Comparison of ENCODE assay signal across 20 cellular contexts in genomic region chr2:144776766-144777165, GRCh38.
DNase-seq lines count a peak whose midpoint lies in the region; ATAC-seq and TF ChIP-seq lines count a peak whose summit lies in the region.
"Had no signal": no experiment of that assay in that cellular context is flagged by ENCODE, and none has a peak within 500 bp of the region (broad histone marks: within the 10 kb centered on the region; RNA-seq: fewer than 3 reads in every experiment).

No MANE protein-coding gene starts in this region.

- H3K4me1 ChIP-seq in IMR-90 (ENCODE audit: control insufficient read depth, insufficient read depth, low read length) = no peaks in the 10 kb centered on the region

- no peaks in the 10 kb centered on the region for H3K9me3 ChIP-seq in IMR-90 (ENCODE audit: control insufficient read depth, insufficient read depth, low read length)

- H4K91ac ChIP-seq in IMR-90 (ENCODE audit: insufficient read depth, low read depth, low read length) = no peak overlapping the region

- no peak overlapping the region for H2BK120ac ChIP-seq in IMR-90 (ENCODE audit: low read depth, low read length)

- no peak overlapping the region for H3K4me2 ChIP-seq in IMR-90 (ENCODE audit: low read depth, low read length)

- H3K9ac ChIP-seq in IMR-90 (ENCODE audit: low read depth, low read length) = no peak overlapping the region

- TF ChIP-seq CTCF in IMR-90 (conservative IDR thresholded peaks at IDR 0.05; ENCODE audit: low read depth, low read length) = no peak
- no peak for TF ChIP-seq CTCF in astrocyte of the spinal cord (IDR thresholded peaks at IDR 0.05; ENCODE audit: low read depth, low read length)

- H3K4me3 ChIP-seq in IMR-90 (ENCODE audit: insufficient read depth, low read depth, low read length) = no peak overlapping the region
- no peak overlapping the region for H3K4me3 ChIP-seq in astrocyte of the spinal cord (ENCODE audit: low read depth, low read length)

- CTCF ChIA-PET in IMR-90 (lab: Yijun Ruan, JAX) = no interaction called here

- dilution Hi-C loops in IMR-90 (cut with HindIII; ENCODE audit: low sequenced_read_pairs, unreplicated experiment) = no loop called here

- H2BK5ac ChIP-seq in IMR-90 (ENCODE audit: low read depth, low read length, poor library complexity, severe bottlenecking) = no peak overlapping the region

- H4K20me1 ChIP-seq in IMR-90 (ENCODE audit: insufficient read depth, low read length) = no peaks in the 10 kb centered on the region

- H3K23ac ChIP-seq in IMR-90 (ENCODE audit: low read depth, low read length) = no peak overlapping the region

- no peaks in the 10 kb centered on the region for H3K36me3 ChIP-seq in IMR-90 (ENCODE audit: control insufficient read depth, insufficient read depth, low read length)

- no peak overlapping the region for H3K18ac ChIP-seq in IMR-90 (ENCODE audit: low read depth, low read length)

- H2AK5ac ChIP-seq in IMR-90 (ENCODE audit: low read depth, low read length) = no peak overlapping the region

- H3K9me1 ChIP-seq in IMR-90 (ENCODE audit: insufficient read depth, low read length) = no peaks in the 10 kb centered on the region

- H3K27me3 ChIP-seq in IMR-90 (ENCODE audit: control insufficient read depth, insufficient read depth, low read length) = no peaks in the 10 kb centered on the region

- H4K8ac ChIP-seq in IMR-90 (ENCODE audit: low read depth in 2 of 2, low read length in 2 of 2) = no peak overlapping the region

- no peak overlapping the region for H2BK15ac ChIP-seq in IMR-90 (ENCODE audit: low read depth, low read length)

- POLR2A ChIA-PET in IMR-90 (lab: Charles Lee; ENCODE audit: unreplicated experiment) = no interaction called here

- no peak overlapping the region for H3K27ac ChIP-seq in IMR-90 (ENCODE audit: insufficient read depth, low read length)
- H3K27ac ChIP-seq: RWPE1 had no signal

- no peak overlapping the region for H2AK9ac ChIP-seq in IMR-90 (replicated peaks; ENCODE audit: low read depth, low read length, poor library complexity)

- in situ Hi-C loops in IMR-90 (cut with MboI; ENCODE audit: low sequenced_read_pairs) = no loop called here
- in situ Hi-C loops in astrocyte of the spinal cord (cut with HindIII; ENCODE audit: low sequenced_read_pairs) = no loop called here

- no peak overlapping the region for H4K5ac ChIP-seq in IMR-90 (ENCODE audit: low read depth, low read length)

- BruUV-seq in IMR-90 (replicated peaks; lab: Mats Ljungman, UMichigan) = no TSS peak

- peak; percentile 40 for DNase-seq in IMR-90
- peak; percentile 12 for DNase-seq in astrocyte of the spinal cord (ENCODE audit: low read depth, low spot score)
- peak; percentile 51 for DNase-seq in fibroblast of peridontal ligament (ENCODE audit: extremely low read depth)
- no peak for DNase-seq in NCI-H446 treated with DMSO at 0.1 percent for 48 hours (lab: John Stamatoyannopoulos, UW)
- no peak for DNase-seq in NCI-H187 treated with DMSO at 0.1 percent for 48 hours (lab: John Stamatoyannopoulos, UW)
- DNase-seq in activated CD4-positive, CD25-positive, alpha-beta regulatory T cell (lab: John Stamatoyannopoulos, UW) = no peak
- DNase-seq: CD4-positive, CD25-positive, alpha-beta regulatory T cell; COR-L47; DMS79; GOT3; Karpas-422; NCI-H1417; NCI-H1694 treated with DMSO at 0.1 percent for 48 hours; NCI-H2107; NCI-H510A treated with DMSO at 0.1 percent for 48 hours; NCI-H748 treated with DMSO at 0.1 percent for 48 hours; SHP77 treated with DMSO at 0.1 percent for 48 hours had no signal

- no peak overlapping the region for H3K14ac ChIP-seq in IMR-90 (replicated peaks; ENCODE audit: low read depth, low read length)

- intact Hi-C loops in IMR-90 (cut with micrococcal nuclease) = no loop called here

- no peak for TF ChIP-seq POLR2A in IMR-90 (IDR thresholded peaks at IDR 0.05; ENCODE audit: low read depth, low read length)

- ATAC-seq in IMR-90 (ENCODE audit: low read depth) (no peak), GM21381 (IDR thresholded peaks at IDR 0.05; ENCODE audit: unreplicated experiment) (no peak)
- ATAC-seq: HCT116 had no signal

- no peak overlapping the region for H3K4ac ChIP-seq in IMR-90 (ENCODE audit: low read depth, low read length)

- no peak overlapping the region for H2BK20ac ChIP-seq in IMR-90 (ENCODE audit: low read depth, low read length)

- H2AFZ ChIP-seq in IMR-90 (replicated peaks; ENCODE audit: low read length, poor library complexity) = no peak overlapping the region

- no peak overlapping the region for H3K56ac ChIP-seq in IMR-90 (ENCODE audit: extremely low read depth, insufficient read depth, low read length)

- no peak for TF ChIP-seq RAD21 in IMR-90 (IDR thresholded peaks at IDR 0.05; ENCODE audit: low read length)

- H3K79me1 ChIP-seq in IMR-90 (ENCODE audit: low read depth in 1 of 2, low read length in 2 of 2) = no peaks in the 10 kb centered on the region

TF ChIP-seq in IMR-90, 13 proteins besides CTCF, POLR2A, EP300 and RAD21:
- TF ChIP-seq FOS (IDR thresholded peaks at IDR 0.05; ENCODE audit: low read depth, low read length) = no peak
- no peak for TF ChIP-seq SMC3 (IDR thresholded peaks at IDR 0.05; ENCODE audit: low read depth, low read length)
- no peak for TF ChIP-seq CEBPB (IDR thresholded peaks at IDR 0.05; ENCODE audit: low read depth, low read length)
- no peak for TF ChIP-seq MAFK (IDR thresholded peaks at IDR 0.05; ENCODE audit: low read depth, low read length)
- no peak for TF ChIP-seq MXI1 (IDR thresholded peaks at IDR 0.05; ENCODE audit: borderline replicate concordance, low read depth, low read length)
- no peak for TF ChIP-seq MAZ (IDR thresholded peaks at IDR 0.05; ENCODE audit: borderline replicate concordance, low read depth, low read length)
- TF ChIP-seq RFX5 (IDR thresholded peaks at IDR 0.05; ENCODE audit: low read depth, low read length) = no peak
- TF ChIP-seq RCOR1 (IDR thresholded peaks at IDR 0.05; ENCODE audit: insufficient replicate concordance, low read length) = no peak

Comparison
In these comparisons a context has a peak if more than half of its experiments do, and no peak if none do; other contexts are left out.
1. DNase-seq: peak in IMR-90 (single experiment), astrocyte of the spinal cord (single experiment) and fibroblast of peridontal ligament (single experiment); none in NCI-H446 treated with DMSO at 0.1 percent for 48 hours (single experiment), NCI-H187 treated with DMSO at 0.1 percent for 48 hours (single experiment) and activated CD4-positive, CD25-positive, alpha-beta regulatory T cell (0 of 4).